ENCODE assay signal across 10 cellular contexts in genomic region chr13:75507027-75508001, GRCh38. TPM values are rescaled to one million over a fixed set of nuclear protein-coding genes. Genes with fewer than 3 reads are reported as not detected.
DNase-seq lines count a peak whose midpoint lies in the region; ATAC-seq and TF ChIP-seq lines count a peak whose summit lies in the region.
"Had no signal": no experiment of that assay in that cellular context is flagged by ENCODE, and none has a peak within 500 bp of the region (broad histone marks: within the 10 kb centered on the region; RNA-seq: fewer than 3 reads in every experiment).

No MANE protein-coding gene starts in this region.

- no peak for DNase-seq in activated naive CD8-positive, alpha-beta T cell treated with anti-CD3 and anti-CD28 coated beads, Interleukin-2, amount 50 U/mL, for 24 hours
- DNase-seq in activated naive CD8-positive, alpha-beta T cell treated with anti-CD3 and anti-CD28 coated beads for 36 hours, result no peak
- DNase-seq in upper lobe of left lung (peak in 1 of 2 donors; percentile 47), HK-2 (ENCODE audit: unreplicated experiment) (no peak), ACHN (no peak), epidermal melanocyte (ENCODE audit: insufficient read length, low spot score) (no peak)
- DNase-seq: activated T-cell treated with anti-CD3 and anti-CD28 coated beads, Interleukin-2, amount 50 U/mL, for 24 hours; NCI-H446 had no signal

- peak; percentile 24 for ATAC-seq in activated naive CD8-positive, alpha-beta T cell treated with anti-CD3 and anti-CD28 coated beads, Interleukin-2, amount 50 U/mL, for 24 hours
- ATAC-seq in upper lobe of left lung (ENCODE audit: low FRiP score in 2 of 2), result peak; percentile 15 to 28

- WGBS in upper lobe of left lung, 2 donors, result 84 to 86% methylated on average over 9 to 10 of the region's 10 CpGs

- H3K9me3 Mint-ChIP-seq in activated naive CD8-positive, alpha-beta T cell treated with anti-CD3 and anti-CD28 coated beads, Interleukin-2, amount 50 U/mL, for 24 hours, result no peaks in the 10 kb centered on the region
- no peaks in the 10 kb centered on the region for H3K9me3 Mint-ChIP-seq in activated naive CD8-positive, alpha-beta T cell treated with anti-CD3 and anti-CD28 coated beads for 36 hours
- peaks cover 3% of the 10 kb centered on the region for H3K9me3 Mint-ChIP-seq in dendritic cell treated with granulocyte-macrophage colony-stimulating factor and Interleukin-4, amounts not matched to agents 40 ng/mL and 50 ng/mL, for 4 days
- H3K9me3 Mint-ChIP-seq: activated T-cell treated with anti-CD3 and anti-CD28 coated beads, Interleukin-2, amount 50 U/mL, for 24 hours had no signal

- peak overlapping the region; percentile 60 for H3K9ac ChIP-seq in Loucy (ENCODE audit: low read depth, low read length, poor library complexity, severe bottlenecking)

- no peaks in the 10 kb centered on the region for H3K9me2 ChIP-seq in Loucy (replicated peaks; ENCODE audit: low read depth, low read length)

- H3K27me3 ChIP-seq in Loucy (ENCODE audit: insufficient read depth, low read length, poor library complexity, severe bottlenecking), result no peaks in the 10 kb centered on the region
- no peaks in the 10 kb centered on the region for H3K27me3 ChIP-seq in upper lobe of left lung

- peaks cover 2% of the 10 kb centered on the region for H3K4me1 Mint-ChIP-seq in activated naive CD8-positive, alpha-beta T cell treated with anti-CD3 and anti-CD28 coated beads, Interleukin-2, amount 50 U/mL, for 24 hours
- H3K4me1 Mint-ChIP-seq in activated naive CD8-positive, alpha-beta T cell treated with anti-CD3 and anti-CD28 coated beads for 36 hours, result peaks cover 7% of the 10 kb centered on the region
- H3K4me1 Mint-ChIP-seq in dendritic cell treated with granulocyte-macrophage colony-stimulating factor and Interleukin-4, amounts not matched to agents 40 ng/mL and 50 ng/mL, for 4 days (ENCODE audit: low read depth), result peaks cover 41% of the 10 kb centered on the region

- H3K4me2 ChIP-seq in Loucy (ENCODE audit: low read depth, low read length, poor library complexity, severe bottlenecking), result peak overlapping the region; percentile 50

- no peak for TF ChIP-seq CTCF in Loucy (conservative IDR thresholded peaks at IDR 0.05; ENCODE audit: low read length)
- TF ChIP-seq CTCF in upper lobe of left lung (IDR thresholded peaks at IDR 0.05), result no peak

- H3K9me3 ChIP-seq in Loucy (ENCODE audit: insufficient read depth, low read depth, low read length) (no peaks in the 10 kb centered on the region), upper lobe of left lung (no peaks in the 10 kb centered on the region)

- H3K36me3 ChIP-seq in Loucy (ENCODE audit: insufficient read depth, low read length) (no peaks in the 10 kb centered on the region), upper lobe of left lung (no peaks in the 10 kb centered on the region)

- H3K4me1 ChIP-seq in Loucy (ENCODE audit: insufficient read depth, low read length, poor library complexity, severe bottlenecking) (peaks cover 37% of the 10 kb centered on the region), upper lobe of left lung (peaks cover 0 to 5% (median 2%) of the 10 kb centered on the region in 4 donors)

- intact Hi-C loops in dendritic cell treated with granulocyte-macrophage colony-stimulating factor and Interleukin-4, amounts not matched to agents 40 ng/mL and 50 ng/mL, for 4 days (cut with micrococcal nuclease), result loop anchor here (5.0 kb wide), 1 partner anchor 40 kb away; the partner anchor contains the start of gene UCHL3

- no peak for TF ChIP-seq EP300 in upper lobe of left lung (IDR thresholded peaks at IDR 0.05)

- H3K4me3 ChIP-seq in Loucy (ENCODE audit: low read length, poor library complexity, severe bottlenecking) (peak overlapping the region; percentile 19), upper lobe of left lung (no peak overlapping the region)

- H3K27me3 Mint-ChIP-seq in activated naive CD8-positive, alpha-beta T cell treated with anti-CD3 and anti-CD28 coated beads, Interleukin-2, amount 50 U/mL, for 24 hours, result no peaks in the 10 kb centered on the region
- no peaks in the 10 kb centered on the region for H3K27me3 Mint-ChIP-seq in activated naive CD8-positive, alpha-beta T cell treated with anti-CD3 and anti-CD28 coated beads for 36 hours
- H3K27me3 Mint-ChIP-seq in dendritic cell treated with granulocyte-macrophage colony-stimulating factor and Interleukin-4, amounts not matched to agents 40 ng/mL and 50 ng/mL, for 4 days, result peaks cover 5% of the 10 kb centered on the region

- no peak overlapping the region for H3K4me3 Mint-ChIP-seq in activated naive CD8-positive, alpha-beta T cell treated with anti-CD3 and anti-CD28 coated beads, Interleukin-2, amount 50 U/mL, for 24 hours
- H3K4me3 Mint-ChIP-seq in activated naive CD8-positive, alpha-beta T cell treated with anti-CD3 and anti-CD28 coated beads for 36 hours, result no peak overlapping the region
- no peak overlapping the region for H3K4me3 Mint-ChIP-seq in dendritic cell treated with granulocyte-macrophage colony-stimulating factor and Interleukin-4, amounts not matched to agents 40 ng/mL and 50 ng/mL, for 4 days
- H3K4me3 Mint-ChIP-seq: activated T-cell treated with anti-CD3 and anti-CD28 coated beads, Interleukin-2, amount 50 U/mL, for 24 hours had no signal

- H3K36me3 Mint-ChIP-seq in activated naive CD8-positive, alpha-beta T cell treated with anti-CD3 and anti-CD28 coated beads, Interleukin-2, amount 50 U/mL, for 24 hours (ENCODE audit: low read depth), result no peaks in the 10 kb centered on the region
- no peaks in the 10 kb centered on the region for H3K36me3 Mint-ChIP-seq in activated naive CD8-positive, alpha-beta T cell treated with anti-CD3 and anti-CD28 coated beads for 36 hours
- no peaks in the 10 kb centered on the region for H3K36me3 Mint-ChIP-seq in dendritic cell treated with granulocyte-macrophage colony-stimulating factor and Interleukin-4, amounts not matched to agents 40 ng/mL and 50 ng/mL, for 4 days (ENCODE audit: low read depth)

- H3K79me2 ChIP-seq in Loucy (ENCODE audit: insufficient read depth, low read length), result no peaks in the 10 kb centered on the region

- H3K27ac Mint-ChIP-seq in activated naive CD8-positive, alpha-beta T cell treated with anti-CD3 and anti-CD28 coated beads, Interleukin-2, amount 50 U/mL, for 24 hours, result no peak overlapping the region
- H3K27ac Mint-ChIP-seq in activated naive CD8-positive, alpha-beta T cell treated with anti-CD3 and anti-CD28 coated beads for 36 hours, result no peak overlapping the region
- peak overlapping the region; percentile 31 for H3K27ac Mint-ChIP-seq in dendritic cell treated with granulocyte-macrophage colony-stimulating factor and Interleukin-4, amounts not matched to agents 40 ng/mL and 50 ng/mL, for 4 days
- H3K27ac Mint-ChIP-seq: activated T-cell treated with anti-CD3 and anti-CD28 coated beads, Interleukin-2, amount 50 U/mL, for 24 hours had no signal

- H2AFZ ChIP-seq in Loucy (ENCODE audit: low read length), result peak overlapping the region; percentile 34

- H3K27ac ChIP-seq in upper lobe of left lung, result no peak overlapping the region

- no peaks in the 10 kb centered on the region for H3F3A ChIP-seq in Loucy (ENCODE audit: low read depth)

- TF ChIP-seq POLR2A in upper lobe of left lung (IDR thresholded peaks at IDR 0.05), result no peak

- in situ Hi-C loops in ACHN (cut with HindIII; ENCODE audit: low pct_ligation_motif_present, low pct_unique_long_range_greater_than_20kb, low sequenced_read_pairs), result no loop called here

- H4K20me1 ChIP-seq in Loucy (ENCODE audit: insufficient read depth, low read length, poor library complexity, severe bottlenecking), result no peaks in the 10 kb centered on the region

RNA-seq across cellular contexts. Expression of gene TBC1D4, which starts 25.3 kb away (rescaled TPM):
- 10 to 100 TPM; 41.7 to 46.1 TPM for total RNA-seq in activated naive CD8-positive, alpha-beta T cell treated with anti-CD3 and anti-CD28 coated beads for 36 hours
- 10 to 100 TPM; 26.1 to 97.4 (median 30.7) TPM for total RNA-seq in upper lobe of left lung

RNA-seq across cellular contexts. Expression of gene COMMD6, which starts 30.3 kb away (rescaled TPM):
- 10 to 100 TPM; 94.1 to 98.1 TPM for total RNA-seq in activated naive CD8-positive, alpha-beta T cell treated with anti-CD3 and anti-CD28 coated beads for 36 hours
- total RNA-seq in upper lobe of left lung, result 100 to 1,000 TPM in 2 of 6 donors, 10 to 100 TPM in 3, 1 to 10 TPM in 1; 9.0 to 134 (median 63.8) TPM

RNA-seq across cellular contexts. Expression of gene UCHL3, which starts 42.3 kb away (rescaled TPM):
- total RNA-seq in activated naive CD8-positive, alpha-beta T cell treated with anti-CD3 and anti-CD28 coated beads for 36 hours, result 10 to 100 TPM; 44.7 to 48.0 TPM
- total RNA-seq in upper lobe of left lung, result 10 to 100 TPM in 3 of 6 donors, 1 to 10 TPM in 3; 6.3 to 20.7 (median 11.0) TPM
